ENCODE assay signal across 11 cellular contexts in the genomic region with DNA sequence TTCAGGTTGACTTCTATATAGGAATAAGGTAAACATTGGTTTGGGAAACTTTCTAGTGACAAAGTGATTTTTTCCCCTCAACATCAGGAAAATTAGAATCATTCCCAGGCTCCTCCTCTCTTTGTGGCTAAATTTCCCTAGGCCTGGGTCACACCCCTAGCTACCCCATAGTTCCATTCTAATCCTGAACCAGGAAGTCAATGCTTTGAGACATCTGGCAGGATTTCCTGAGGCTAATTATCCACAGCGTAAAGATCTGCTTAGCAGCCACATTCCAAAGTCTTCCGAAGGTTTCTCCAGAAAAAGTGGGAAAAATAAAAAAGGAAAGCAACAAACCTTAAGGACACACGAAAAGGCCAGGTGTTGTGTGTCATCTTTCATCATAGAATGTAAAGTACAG.
DNase-seq lines count a peak whose midpoint lies in the region; ATAC-seq and TF ChIP-seq lines count a peak whose summit lies in the region.
"Had no signal": no experiment of that assay in that cellular context is flagged by ENCODE, and none has a peak within 500 bp of the region (broad histone marks: within the 10 kb centered on the region; RNA-seq: fewer than 3 reads in every experiment).

No MANE protein-coding gene starts in this region.

- TF ChIP-seq CTCF in psoas muscle (IDR thresholded peaks at IDR 0.05) (no peak), Caco-2 (IDR thresholded peaks at IDR 0.05; ENCODE audit: insufficient read depth in 1 of 2, low read depth in 1 of 2, low read length in 1 of 2, severe bottlenecking in 1 of 2, unreplicated experiment in 1 of 2) (no peak)

- H3K9me3 ChIP-seq in SJCRH30 (replicated peaks), result no peaks in the 10 kb centered on the region
- no peaks in the 10 kb centered on the region for H3K9me3 ChIP-seq in psoas muscle
- no peaks in the 10 kb centered on the region for H3K9me3 ChIP-seq in Caco-2

- no peak for ATAC-seq in psoas muscle
- no peak for ATAC-seq in HG03378 (IDR thresholded peaks at IDR 0.05; ENCODE audit: unreplicated experiment)

- peaks cover 16% of the 10 kb centered on the region for H3K36me3 Mint-ChIP-seq in Caco-2 (ENCODE audit: insufficient read depth, unreplicated experiment)

- intact Hi-C loops in psoas muscle (cut with DNase I), result loop anchor here in 1 of 2 donors (5.0 kb wide), 1 partner anchor 79 kb away; no protein-coding TSS in a partner anchor
- intact Hi-C loops in Caco-2 (cut with micrococcal nuclease; ENCODE audit: unreplicated experiment), result no loop called here

- no peak overlapping the region for H3K4me3 Mint-ChIP-seq in Caco-2 (ENCODE audit: unreplicated experiment)

- DNase-seq in D341Med (ENCODE audit: low spot score) (peak; percentile 61), SJCRH30 (peak; percentile 47 to 76), foreskin melanocyte (peak; percentile 57), psoas muscle (no peak), hepatic stellate cell (ENCODE audit: low spot score) (no peak), Caco-2 (no peak)
- no peak for DNase-seq in stimulated activated CD8-positive, alpha-beta memory T cell treated with anti-CD3 and anti-CD28 coated beads, Interleukin-4, amount 100 ng/mL, for 48 hours
- DNase-seq: activated CD4-positive, alpha-beta T cell treated with anti-CD3 and anti-CD28 coated beads for 4 hours; cerebellar nuclear complex had no signal

- peaks cover 2% of the 10 kb centered on the region; the same call in 1 of the 2 replicates for H3K36me3 ChIP-seq in SJCRH30
- peaks cover 0 to 17% of the 10 kb centered on the region in 2 donors for H3K36me3 ChIP-seq in psoas muscle (ENCODE audit: insufficient read depth in 1 of 2, low read depth in 1 of 2)
- no peaks in the 10 kb centered on the region for H3K36me3 ChIP-seq in Caco-2 (ENCODE audit: control insufficient read depth, insufficient read depth, low read length)

- H3K4me3 ChIP-seq in SJCRH30 (no peak overlapping the region), psoas muscle (no peak overlapping the region), Caco-2 (ENCODE audit: low read depth, low read length) (no peak overlapping the region)
- H3K4me3 ChIP-seq: lung had no signal

- H3K9me3 Mint-ChIP-seq in Caco-2 (ENCODE audit: unreplicated experiment), result no peaks in the 10 kb centered on the region

- H3K27ac Mint-ChIP-seq in Caco-2 (ENCODE audit: unreplicated experiment), result no peak overlapping the region

- no peaks in the 10 kb centered on the region for H3K27me3 ChIP-seq in SJCRH30
- no peaks in the 10 kb centered on the region for H3K27me3 ChIP-seq in psoas muscle (ENCODE audit: insufficient read depth in 3 of 3, low read length in 2 of 3)
- H3K27me3 ChIP-seq in Caco-2 (replicated peaks; ENCODE audit: control insufficient read depth, insufficient read depth, low read length), result no peaks in the 10 kb centered on the region

- 25 to 48% (median 26%) methylated on average over 3 of the region's 3 CpGs for WGBS in psoas muscle, 3 donors

- H3K27ac ChIP-seq in SJCRH30 (peak overlapping the region; percentile 79), psoas muscle (peak overlapping the region; percentile 88)

- CTCF ChIA-PET in Caco-2 (lab: Charles Lee), result interaction anchor here (1.2 to 2.0 kb wide), 2 partner anchors 43 to 66 kb away, joined by 3 to 7 read pairs; no protein-coding TSS in a partner anchor

- H3K4me1 ChIP-seq in SJCRH30 (peaks cover 18% of the 10 kb centered on the region), psoas muscle (peaks cover 63% of the 10 kb centered on the region), Caco-2 (no peaks in the 10 kb centered on the region)

- POLR2A ChIA-PET in Caco-2 (lab: Charles Lee), result interaction anchor here (0.5 kb wide), 1 partner anchor 8 kb away, joined by 4 read pairs; no protein-coding TSS in a partner anchor

- H3K4me1 Mint-ChIP-seq in Caco-2 (ENCODE audit: low read depth, unreplicated experiment), result peaks cover 7% of the 10 kb centered on the region

- H3K27me3 Mint-ChIP-seq in Caco-2 (ENCODE audit: insufficient read depth, unreplicated experiment), result no peaks in the 10 kb centered on the region

- BruUV-seq in Caco-2 (replicated peaks; lab: Mats Ljungman, UMichigan), result no TSS peak

Comparison
In these comparisons a context has a peak if more than half of its experiments do, and no peak if none do; other contexts are left out.
1. DNase-seq: peak in D341Med (single experiment), SJCRH30 (2 of 2) and foreskin melanocyte (single experiment); none in psoas muscle (0 of 2), stimulated activated CD8-positive, alpha-beta memory T cell treated with anti-CD3 and anti-CD28 coated beads, Interleukin-4, amount 100 ng/mL, for 48 hours (single experiment), hepatic stellate cell (single experiment) and Caco-2 (0 of 2).